ENCODE assay signal across 21 cellular contexts in genomic region chr2:96247896-96248295, GRCh38. TPM values are rescaled to one million over a fixed set of nuclear protein-coding genes. Genes with fewer than 3 reads are reported as not detected.
DNase-seq lines count a peak whose midpoint lies in the region; ATAC-seq and TF ChIP-seq lines count a peak whose summit lies in the region.
"Had no signal": no experiment of that assay in that cellular context is flagged by ENCODE, and none has a peak within 500 bp of the region (broad histone marks: within the 10 kb centered on the region; RNA-seq: fewer than 3 reads in every experiment).

No MANE protein-coding gene starts in this region.

- peaks cover 94% of the 10 kb centered on the region for H3K4me1 Mint-ChIP-seq in dendritic cell treated with granulocyte-macrophage colony-stimulating factor and Interleukin-4, amounts not matched to agents 40 ng/mL and 50 ng/mL, for 4 days (ENCODE audit: low read depth)
- peaks cover 36% of the 10 kb centered on the region for H3K4me1 Mint-ChIP-seq in stimulated activated effector memory CD8-positive, alpha-beta T cell treated with anti-CD3 and anti-CD28 coated beads, Interleukin-12 subunit alpha, Interleukin-12 subunit beta, amount 100 ng/mL, for 72 hours

- POLR2A ChIA-PET in HEK293 (lab: Yijun Ruan, JAX), result no interaction called here

- peaks cover 7 to 24% of the 10 kb centered on the region in 2 donors for H3K36me3 Mint-ChIP-seq in activated naive CD4-positive, alpha-beta T cell treated with anti-CD3 and anti-CD28 coated beads, Interleukin-2, amount 50 U/mL, for 72 hours
- H3K36me3 Mint-ChIP-seq in dendritic cell treated with granulocyte-macrophage colony-stimulating factor and Interleukin-4, amounts not matched to agents 40 ng/mL and 50 ng/mL, for 4 days (ENCODE audit: low read depth), result peaks cover 72% of the 10 kb centered on the region
- H3K36me3 Mint-ChIP-seq in stimulated activated effector memory CD8-positive, alpha-beta T cell treated with anti-CD3 and anti-CD28 coated beads, Interleukin-12 subunit alpha, Interleukin-12 subunit beta, amount 100 ng/mL, for 72 hours, result peaks cover 33% of the 10 kb centered on the region

- no peaks in the 10 kb centered on the region for H3K4me1 ChIP-seq in HEK293 (ENCODE audit: control insufficient read depth, insufficient read depth, low read length)

- H3K9me3 Mint-ChIP-seq in activated naive CD4-positive, alpha-beta T cell treated with anti-CD3 and anti-CD28 coated beads, Interleukin-2, amount 50 U/mL, for 72 hours, result peaks cover 0 to 7% of the 10 kb centered on the region in 2 donors
- H3K9me3 Mint-ChIP-seq in dendritic cell treated with granulocyte-macrophage colony-stimulating factor and Interleukin-4, amounts not matched to agents 40 ng/mL and 50 ng/mL, for 4 days, result no peaks in the 10 kb centered on the region
- H3K9me3 Mint-ChIP-seq in stimulated activated effector memory CD8-positive, alpha-beta T cell treated with anti-CD3 and anti-CD28 coated beads, Interleukin-12 subunit alpha, Interleukin-12 subunit beta, amount 100 ng/mL, for 72 hours, result no peaks in the 10 kb centered on the region

- H3K4me3 ChIP-seq in HEK293 (ENCODE audit: low read depth, low read length), result no peak overlapping the region
- H3K4me3 ChIP-seq: esophagus squamous epithelium, gastroesophageal sphincter, right atrium auricular region had no signal

- no peaks in the 10 kb centered on the region for H3K9me3 ChIP-seq in HEK293 (ENCODE audit: control insufficient read depth, insufficient read depth, low read depth, low read length)
- H3K9me3 ChIP-seq: esophagus squamous epithelium, gastroesophageal sphincter, right atrium auricular region had no signal

- no peak for DNase-seq in activated naive CD4-positive, alpha-beta T cell treated with anti-CD3 and anti-CD28 coated beads, Interleukin-2, amount 50 U/mL, for 72 hours (ENCODE audit: low spot score in 2 of 2)
- DNase-seq in activated naive CD4-positive, alpha-beta T cell treated with Interleukin-2 at 50 U/mL for 16 hours, result no peak
- DNase-seq in stimulated activated effector memory CD8-positive, alpha-beta T cell treated with anti-CD3 and anti-CD28 coated beads, Interleukin-12 subunit alpha, Interleukin-12 subunit beta, amount 100 ng/mL, for 72 hours (ENCODE audit: low spot score in 2 of 2), result no peak
- DNase-seq in NCI-H2171 treated with DMSO at 0.1 percent for 48 hours (lab: John Stamatoyannopoulos, UW) (no peak), erythroblast (lab: John Stamatoyannopoulos, UW) (no peak)
- DNase-seq: activated CD4-positive, alpha-beta T cell treated with anti-CD3 and anti-CD28 coated beads, Interleukin-2, amount 50 U/mL, for 1 hour; DMS79 treated with DMSO at 0.1 percent for 48 hours; esophagus squamous epithelium; KG1; kidney glomerular epithelial cell; mammary epithelial cell; NCI-H146; NCI-H524; NK-92 treated with Interleukin-12 subunit alpha and Interleukin-12 subunit beta, amount 100 ng/mL, for 24 hours; SIG-M5; substantia nigra had no signal

- TF ChIP-seq CTCF in HEK293 (tag by site-specific recombination; IDR thresholded peaks at IDR 0.05), result no peak

- H3K27ac Mint-ChIP-seq in activated naive CD4-positive, alpha-beta T cell treated with anti-CD3 and anti-CD28 coated beads, Interleukin-2, amount 50 U/mL, for 72 hours, result peak overlapping the region; percentile 69 to 76
- peak overlapping the region; percentile 94 for H3K27ac Mint-ChIP-seq in dendritic cell treated with granulocyte-macrophage colony-stimulating factor and Interleukin-4, amounts not matched to agents 40 ng/mL and 50 ng/mL, for 4 days
- peak overlapping the region; percentile 95 for H3K27ac Mint-ChIP-seq in stimulated activated effector memory CD8-positive, alpha-beta T cell treated with anti-CD3 and anti-CD28 coated beads, Interleukin-12 subunit alpha, Interleukin-12 subunit beta, amount 100 ng/mL, for 72 hours

- H3K27ac ChIP-seq in HEK293 (ENCODE audit: extremely low read depth, low read depth, low read length), result no peak overlapping the region
- H3K27ac ChIP-seq: gastroesophageal sphincter, right atrium auricular region had no signal

- H3K27me3 Mint-ChIP-seq in dendritic cell treated with granulocyte-macrophage colony-stimulating factor and Interleukin-4, amounts not matched to agents 40 ng/mL and 50 ng/mL, for 4 days, result no peaks in the 10 kb centered on the region
- H3K27me3 Mint-ChIP-seq: brain had no signal

- H3K36me3 ChIP-seq in HEK293 (ENCODE audit: control insufficient read depth in 2 of 2, insufficient read depth in 1 of 2, low read length in 2 of 2), result peaks cover 4 to 18% of the 10 kb centered on the region in 2 experiments; a peak in 2 of 3 replicates

- CTCF ChIA-PET in HEK293 (lab: Yijun Ruan, JAX), result no interaction called here

- no peak for TF ChIP-seq POLR2A in erythroblast (IDR thresholded peaks at IDR 0.05; ENCODE audit: low read length)

- ATAC-seq in activated naive CD4-positive, alpha-beta T cell treated with anti-CD3 and anti-CD28 coated beads, Interleukin-2, amount 50 U/mL, for 72 hours, result no peak
- no peak for ATAC-seq in stimulated activated effector memory CD8-positive, alpha-beta T cell treated with anti-CD3 and anti-CD28 coated beads, Interleukin-12 subunit alpha, Interleukin-12 subunit beta, amount 100 ng/mL, for 72 hours
- ATAC-seq: gastroesophageal sphincter had no signal

- intact Hi-C loops in dendritic cell treated with granulocyte-macrophage colony-stimulating factor and Interleukin-4, amounts not matched to agents 40 ng/mL and 50 ng/mL, for 4 days (cut with micrococcal nuclease), result loop anchor here (1.0 to 2.0 kb wide), 2 partner anchors 7 to 13 kb away; no protein-coding TSS in a partner anchor

- H3K4me3 Mint-ChIP-seq in dendritic cell treated with granulocyte-macrophage colony-stimulating factor and Interleukin-4, amounts not matched to agents 40 ng/mL and 50 ng/mL, for 4 days, result no peak overlapping the region
- H3K4me3 Mint-ChIP-seq in stimulated activated effector memory CD8-positive, alpha-beta T cell treated with anti-CD3 and anti-CD28 coated beads, Interleukin-12 subunit alpha, Interleukin-12 subunit beta, amount 100 ng/mL, for 72 hours, result no peak overlapping the region
- H3K4me3 Mint-ChIP-seq: brain had no signal

TF ChIP-seq in HEK293, 187 proteins besides CTCF, POLR2A, EP300 and RAD21:
- TF ChIP-seq PRDM1 (tag by site-specific recombination; IDR thresholded peaks at IDR 0.05), result peak; percentile 66
- TF ChIP-seq ZBTB26 (tag by site-specific recombination; optimal IDR thresholded peaks at IDR 0.05), result no peak
- peak; percentile 63 for TF ChIP-seq ZNF366 (tag by site-specific recombination; conservative IDR thresholded peaks at IDR 0.05)
- no peak for TF ChIP-seq ZNF513 (tag by site-specific recombination; IDR thresholded peaks at IDR 0.05)
- TF ChIP-seq ZNF629 (tag by site-specific recombination; IDR thresholded peaks at IDR 0.05), result no peak

RNA-seq across cellular contexts. Expression of gene TMEM127, which starts 17.9 kb away (rescaled TPM):
- 10 to 100 TPM; 16.5 to 17.6 TPM for total RNA-seq in activated naive CD4-positive, alpha-beta T cell treated with anti-CD3 and anti-CD28 coated beads, Interleukin-2, amount 50 U/mL, for 72 hours

RNA-seq across cellular contexts. Expression of gene CIAO1, which starts 18.1 kb away (rescaled TPM):
- total RNA-seq in activated naive CD4-positive, alpha-beta T cell treated with anti-CD3 and anti-CD28 coated beads, Interleukin-2, amount 50 U/mL, for 72 hours, result 10 to 100 TPM; 71.5 to 82.9 TPM

RNA-seq across cellular contexts. Expression of gene STARD7, which starts 39.3 kb away (rescaled TPM):
- 100 to 1,000 TPM in 1 of 2 donors, 10 to 100 TPM in 1; 82.9 to 159 TPM for total RNA-seq in activated naive CD4-positive, alpha-beta T cell treated with anti-CD3 and anti-CD28 coated beads, Interleukin-2, amount 50 U/mL, for 72 hours

RNA-seq across cellular contexts. Expression of gene SNRNP200, which starts 57.5 kb away (rescaled TPM):
- total RNA-seq in activated naive CD4-positive, alpha-beta T cell treated with anti-CD3 and anti-CD28 coated beads, Interleukin-2, amount 50 U/mL, for 72 hours, result 100 to 1,000 TPM; 187 to 193 TPM
